20 cellular contexts compared by ENCODE assay signal in the genomic region with DNA sequence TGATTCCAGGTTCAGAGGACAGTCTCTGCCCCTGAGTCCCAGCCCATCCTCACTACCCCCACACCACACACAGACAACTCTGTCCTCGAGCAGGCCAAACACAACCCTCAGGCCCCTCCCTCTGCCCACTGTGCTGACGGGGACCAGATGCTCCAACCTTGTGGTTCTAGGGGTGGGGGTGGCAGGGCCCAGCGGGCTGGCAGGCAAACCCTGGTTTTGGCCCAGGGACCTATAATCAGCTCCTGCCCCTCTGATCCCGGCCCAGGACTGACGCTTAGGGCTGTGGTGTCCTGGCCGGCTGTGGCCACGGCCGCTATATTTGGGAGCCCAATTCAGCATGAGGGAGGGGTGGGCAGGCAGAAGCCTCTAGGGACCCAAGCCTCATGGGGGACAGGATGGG. TPM values are rescaled to one million over a fixed set of nuclear protein-coding genes. Genes with fewer than 3 reads are reported as not detected.
DNase-seq lines count a peak whose midpoint lies in the region; ATAC-seq and TF ChIP-seq lines count a peak whose summit lies in the region.
"Had no signal": no experiment of that assay in that cellular context is flagged by ENCODE, and none has a peak within 500 bp of the region (broad histone marks: within the 10 kb centered on the region; RNA-seq: fewer than 3 reads in every experiment).

No MANE protein-coding gene starts in this region.

- WGBS in gastroesophageal sphincter (ENCODE audit: low coverage in 1 of 2), 2 donors: no CpG with 5 or more reads among the region's 8 CpGs

- H3K27me3 ChIP-seq in gastroesophageal sphincter (no peaks in the 10 kb centered on the region), muscle layer of colon (ENCODE audit: control insufficient read depth in 1 of 2, insufficient read depth in 2 of 2, low read length in 2 of 2) (no peaks in the 10 kb centered on the region)
- H3K27me3 ChIP-seq: left lung had no signal

- no peaks in the 10 kb centered on the region for H3K9me3 ChIP-seq in gastroesophageal sphincter
- no peaks in the 10 kb centered on the region for H3K9me3 ChIP-seq in muscle layer of colon (ENCODE audit: low read length)
- H3K9me3 ChIP-seq: left lung had no signal

- DNase-seq in NCI-H524 treated with DMSO at 0.1 percent for 48 hours (lab: John Stamatoyannopoulos, UW) (no peak), Kasumi-1 (lab: John Stamatoyannopoulos, UW) (no peak)
- DNase-seq: activated CD4-positive, alpha-beta T cell treated with anti-CD3 and anti-CD28 coated beads, Interleukin-2, amount 50 U/mL, for 4 hours; activated CD8-positive, alpha-beta memory T cell treated with anti-CD3 and anti-CD28 coated beads, Interleukin-2, amount 50 U/mL, for 4 hours; brain microvascular endothelial cell; H7; left lung; NCI-H1436 treated with DMSO at 0.1 percent for 48 hours; T-helper 9 cell had no signal

- H3K4me1 ChIP-seq in gastroesophageal sphincter (peaks cover 7 to 36% (median 17%) of the 10 kb centered on the region in 3 donors), muscle layer of colon (ENCODE audit: insufficient read depth, low read length) (peaks cover 20% of the 10 kb centered on the region)

- H3K36me3 ChIP-seq in gastroesophageal sphincter (no peaks in the 10 kb centered on the region), muscle layer of colon (ENCODE audit: insufficient read depth, low read length) (no peaks in the 10 kb centered on the region)
- H3K36me3 ChIP-seq: brain microvascular endothelial cell, left lung had no signal

- peak overlapping the region; percentile 17 for H3K9ac ChIP-seq in muscle layer of colon (ENCODE audit: low read length)

- H3K4me3 ChIP-seq in gastroesophageal sphincter: no peak overlapping the region
- no peak overlapping the region for H3K4me3 ChIP-seq in muscle layer of colon (ENCODE audit: low read depth in 1 of 2, low read length in 2 of 2)
- H3K4me3 ChIP-seq: left lung had no signal

- ATAC-seq in gastroesophageal sphincter (no peak), HG03460 (IDR thresholded peaks at IDR 0.05; ENCODE audit: unreplicated experiment) (no peak), GM21515 (IDR thresholded peaks at IDR 0.05; ENCODE audit: unreplicated experiment) (no peak)
- ATAC-seq: WTC11 had no signal

- no peak for TF ChIP-seq POLR2A in gastroesophageal sphincter (IDR thresholded peaks at IDR 0.05)

- no peak for TF ChIP-seq CTCF in gastroesophageal sphincter (IDR thresholded peaks at IDR 0.05)

- peak overlapping the region; percentile 19 for H3K27ac ChIP-seq in angular gyrus (ENCODE audit: low read depth, low read length)
- peak overlapping the region in 3 of 4 donors; percentile 66 to 73 (median 66) for H3K27ac ChIP-seq in gastroesophageal sphincter
- H3K27ac ChIP-seq in muscle layer of colon (ENCODE audit: low read depth, low read length): peak overlapping the region; percentile 25
- H3K27ac ChIP-seq in temporal lobe (ENCODE audit: low read depth, low read length): peak overlapping the region; percentile 65
- H3K27ac ChIP-seq: brain microvascular endothelial cell, HL-60 had no signal

- TF ChIP-seq EP300 in gastroesophageal sphincter (IDR thresholded peaks at IDR 0.05): no peak

RNA-seq across cellular contexts. Expression of a gene that starts 5.1 kb away (rescaled TPM):
- total RNA-seq in gastroesophageal sphincter (1 to 10 TPM; 2.6 to 5.3 (median 4.2) TPM), temporal lobe (0.49 TPM)
- total RNA-seq: CD4-positive, alpha-beta memory T cell; pulmonary artery endothelial cell; RPMI7951 had no signal

RNA-seq across cellular contexts. Expression of a gene that starts 9.2 kb away (rescaled TPM):
- total RNA-seq in gastroesophageal sphincter (10 to 100 TPM in 3 of 4 donors, 1 to 10 TPM in 1; 7.8 to 18.5 (median 14.5) TPM), temporal lobe (0.98 TPM)
- total RNA-seq: CD4-positive, alpha-beta memory T cell; RPMI7951 had no signal
